8 cellular contexts compared by ENCODE assay signal in genomic region chr4:107718351-107718965, GRCh38. TPM values are rescaled to one million over a fixed set of nuclear protein-coding genes. Genes with fewer than 3 reads are reported as not detected.
A peak's percentile ranks its signal among the peaks of the same experiment; 100 is the strongest.
DNase-seq lines count a peak whose midpoint lies in the region; ATAC-seq and TF ChIP-seq lines count a peak whose summit lies in the region.

No MANE protein-coding gene starts in this region.

- TF ChIP-seq POLR2A in vagina (IDR thresholded peaks at IDR 0.05) (no peak), heart left ventricle (IDR thresholded peaks at IDR 0.05) (no peak)

- H3K4me1 ChIP-seq in OCI-LY3 (ENCODE audit: low read length) (peaks cover 16% of the 10 kb centered on the region), vagina (peaks cover 31% of the 10 kb centered on the region), heart left ventricle (peaks cover 0 to 32% (median 14%) of the 10 kb centered on the region in 12 donors)

- peak overlapping the region; percentile 74 for H3K4me2 ChIP-seq in OCI-LY3 (ENCODE audit: low read length)

- H3K9me3 Mint-ChIP-seq in activated T-cell treated with anti-CD3 and anti-CD28 coated beads, Interleukin-2, amount 50 U/mL, for 4 hours = no peaks in the 10 kb centered on the region

- H3K9me3 ChIP-seq in OCI-LY3 (ENCODE audit: insufficient read depth, low read length) (no peaks in the 10 kb centered on the region), vagina (no peaks in the 10 kb centered on the region), heart left ventricle (no peaks in the 10 kb centered on the region)

- peak overlapping the region; percentile 84 for H3K9ac ChIP-seq in OCI-LY3 (ENCODE audit: low read length)

- intact Hi-C loops in vagina (cut with DNase I) = no loop called here
- intact Hi-C loops in heart left ventricle (cut with DNase I) = no loop called here

- no peak for ATAC-seq in activated T-cell treated with anti-CD3 and anti-CD28 coated beads, Interleukin-2, amount 50 U/mL, for 4 hours
- peak; percentile 10 for ATAC-seq in HG02759 (IDR thresholded peaks at IDR 0.05; ENCODE audit: unreplicated experiment)
- ATAC-seq in heart left ventricle = no peak

- H3K4me3 ChIP-seq in OCI-LY3 (ENCODE audit: low read length) = peak overlapping the region; percentile 95
- H3K4me3 ChIP-seq in fibroblast of pulmonary artery (replicated peaks; ENCODE audit: low read depth, low read length) = peak overlapping the region; percentile 88
- peak overlapping the region; percentile 84 to 99 for H3K4me3 ChIP-seq in vagina
- H3K4me3 ChIP-seq in heart left ventricle = peak overlapping the region in 6 of 12 donors; percentile 76 to 97 (median 88)

- H2AFZ ChIP-seq in OCI-LY3 (ENCODE audit: low read depth, low read length) = no peak overlapping the region

- peak overlapping the region; percentile 96 for H3K4me3 Mint-ChIP-seq in activated T-cell treated with anti-CD3 and anti-CD28 coated beads, Interleukin-2, amount 50 U/mL, for 4 hours

- H3K4me1 Mint-ChIP-seq in activated T-cell treated with anti-CD3 and anti-CD28 coated beads, Interleukin-2, amount 50 U/mL, for 4 hours (ENCODE audit: low read depth) = peaks cover 34% of the 10 kb centered on the region

- H3K27me3 Mint-ChIP-seq in activated T-cell treated with anti-CD3 and anti-CD28 coated beads, Interleukin-2, amount 50 U/mL, for 4 hours (ENCODE audit: low read depth) = no peaks in the 10 kb centered on the region

- H4K20me1 ChIP-seq in OCI-LY3 (ENCODE audit: insufficient read depth, low read length) = peaks cover 21% of the 10 kb centered on the region; the same call in 1 of the 2 replicates

- H3K27ac ChIP-seq in OCI-LY3 (ENCODE audit: low read length) = peak overlapping the region; percentile 53
- no peak overlapping the region for H3K27ac ChIP-seq in vagina
- no peak overlapping the region for H3K27ac ChIP-seq in heart left ventricle

- H3K79me2 ChIP-seq in OCI-LY3 (ENCODE audit: low read length) = peaks cover 60% of the 10 kb centered on the region

- no peaks in the 10 kb centered on the region for H3K27me3 ChIP-seq in OCI-LY3 (ENCODE audit: low read depth, low read length)
- no peaks in the 10 kb centered on the region for H3K27me3 ChIP-seq in vagina
- H3K27me3 ChIP-seq in heart left ventricle = no peaks in the 10 kb centered on the region

- WGBS in heart left ventricle, 4 donors = 89 to 94% (median 92%) methylated on average over 10 of the region's 10 CpGs

- peaks cover 3% of the 10 kb centered on the region for H3K36me3 Mint-ChIP-seq in activated T-cell treated with anti-CD3 and anti-CD28 coated beads, Interleukin-2, amount 50 U/mL, for 4 hours (ENCODE audit: insufficient read depth)

- peaks cover 22% of the 10 kb centered on the region for H3K36me3 ChIP-seq in OCI-LY3 (replicated peaks; ENCODE audit: low read depth, low read length)
- no peaks in the 10 kb centered on the region for H3K36me3 ChIP-seq in vagina
- H3K36me3 ChIP-seq in heart left ventricle = peaks cover 0 to 3% (median 0%) of the 10 kb centered on the region in 9 donors

- DNase-seq in activated T-cell treated with anti-CD3 and anti-CD28 coated beads, Interleukin-2, amount 50 U/mL, for 4 hours = no peak
- DNase-seq in activated T-cell treated with anti-CD3 and anti-CD28 coated beads, Interleukin-2, amount 50 U/mL, for 1 hour = no peak
- DNase-seq in fibroblast of pulmonary artery (ENCODE audit: low read depth) (no peak), vagina (ENCODE audit: extremely low spot score in 2 of 2) (no peak), glomerular visceral epithelial cell (ENCODE audit: extremely low spot score) (no peak), heart left ventricle (no peak)

- no peak for TF ChIP-seq CTCF in OCI-LY3 (IDR thresholded peaks at IDR 0.05; ENCODE audit: low read depth, low read length)
- TF ChIP-seq CTCF in fibroblast of pulmonary artery (IDR thresholded peaks at IDR 0.05; ENCODE audit: low read length, missing control alignments) = no peak
- TF ChIP-seq CTCF in vagina (IDR thresholded peaks at IDR 0.05) = no peak
- no peak for TF ChIP-seq CTCF in heart left ventricle (IDR thresholded peaks at IDR 0.05)

RNA-seq across cellular contexts. Expression of gene PAPSS1, which starts 1.6 kb away (rescaled TPM):
- 10 to 100 TPM; 19.8 to 23.3 (median 21.6) TPM for total RNA-seq in activated T-cell treated with anti-CD3 and anti-CD28 coated beads, Interleukin-2, amount 50 U/mL, for 4 hours
- total RNA-seq in vagina (27.5 TPM), heart left ventricle (10 to 100 TPM in 4 of 9 donors, 1 to 10 TPM in 5; 7.4 to 32.7 (median 9.3) TPM)
- polyA plus RNA-seq in heart left ventricle = 10 to 100 TPM in 1 of 2 donors, 1 to 10 TPM in 1; 5.9 to 16.3 TPM
